8 cellular contexts compared by ENCODE assay signal in the genomic region with DNA sequence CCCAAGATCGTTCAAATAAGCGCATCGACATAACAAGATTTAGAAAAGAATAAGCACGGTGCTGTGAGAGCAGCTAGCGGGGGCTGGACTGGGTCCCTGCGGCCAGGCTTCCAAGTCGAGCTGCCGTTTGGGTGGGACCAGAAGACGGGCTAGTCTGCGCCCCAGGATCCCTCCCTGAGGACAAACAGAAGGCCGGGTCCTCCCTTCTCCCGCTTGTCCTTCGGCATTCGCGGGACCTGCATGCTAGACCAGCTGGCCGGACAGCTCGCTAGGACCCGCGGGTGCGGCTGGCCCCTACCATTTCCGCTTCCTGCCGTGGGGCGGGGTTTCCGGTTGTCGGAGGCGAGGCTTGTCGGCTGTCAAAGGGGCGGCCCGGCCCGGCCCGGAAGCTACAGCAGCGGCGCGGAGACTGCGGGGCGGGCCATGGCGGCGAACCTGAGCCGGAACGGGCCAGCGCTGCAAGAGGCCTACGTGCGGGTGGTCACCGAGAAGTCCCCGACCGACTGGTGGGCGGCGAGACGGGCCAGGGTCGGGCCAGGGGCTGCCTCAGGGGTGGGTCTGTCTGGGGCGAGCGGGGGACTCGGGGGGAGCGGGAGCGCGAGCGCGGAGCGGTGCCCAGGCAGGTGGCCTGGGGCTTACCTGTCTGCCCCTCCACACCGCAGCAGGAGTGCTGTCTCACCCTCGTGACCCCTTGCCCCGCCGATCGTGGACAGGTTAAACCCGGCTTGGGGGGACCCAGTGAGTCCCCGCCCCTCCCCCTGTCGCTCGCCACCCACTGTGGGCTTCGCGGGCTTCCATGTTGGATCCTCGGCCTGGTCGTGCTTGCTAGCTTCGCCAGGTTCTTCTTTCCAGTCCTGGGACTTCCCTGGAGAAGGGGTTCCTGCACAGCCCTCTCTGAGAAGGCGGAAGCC. TPM values are rescaled to one million over a fixed set of nuclear protein-coding genes. Genes with fewer than 3 reads are reported as not detected.
DNase-seq lines count a peak whose midpoint lies in the region; ATAC-seq and TF ChIP-seq lines count a peak whose summit lies in the region.

DBNL (plus strand) TSS at position 388 of the 911 bp plus-strand sequence; CDS start at position 424, 36 bp downstream.

- H3K36me3 ChIP-seq in DOHH2 (ENCODE audit: control insufficient read depth, low read length) = peaks cover 44% of the 10 kb centered on the region
- H3K36me3 ChIP-seq in Karpas-422 (ENCODE audit: insufficient read depth, low read length) = peaks cover 16% of the 10 kb centered on the region; the same call in 1 of the 2 replicates
- H3K36me3 ChIP-seq in stomach = peaks cover under 1 to 11% (median 9%) of the 10 kb centered on the region in 4 donors

- TF ChIP-seq POLR2A in Raji (IDR thresholded peaks at IDR 0.05; ENCODE audit: insufficient read depth, low read depth, low read length) (peak; percentile 98), stomach (IDR thresholded peaks at IDR 0.05) (peak in 1 of 4 donors; percentile 53)

- H3F3A ChIP-seq in DOHH2 (ENCODE audit: control insufficient read depth, insufficient read depth) = peaks cover 29% of the 10 kb centered on the region

- peaks cover 10% of the 10 kb centered on the region for H4K20me1 ChIP-seq in DOHH2 (ENCODE audit: control insufficient read depth, insufficient read depth, low read depth, low read length)
- H4K20me1 ChIP-seq in Karpas-422 (ENCODE audit: insufficient read depth, low read depth, low read length) = peaks cover 11% of the 10 kb centered on the region; the same call in 1 of the 2 replicates

- no peaks in the 10 kb centered on the region for H3K9me3 Mint-ChIP-seq in neural crest cell

- peak within 1 kb of the TSS; percentile 83 for H3K27ac ChIP-seq in DOHH2 (ENCODE audit: low read depth, low read length)
- peak within 1 kb of the TSS; percentile 92 for H3K27ac ChIP-seq in Karpas-422 (ENCODE audit: low read length)
- peak within 1 kb of the TSS; percentile 89 to 97 (median 91) for H3K27ac ChIP-seq in stomach

- peaks cover 33% of the 10 kb centered on the region for H3K4me1 Mint-ChIP-seq in neural crest cell

- DNase-seq in Karpas-422 (peak; percentile 97), activated gamma-delta T cell (lab: John Stamatoyannopoulos, UW) (peak; percentile 79), fibroblast of the conjunctiva (ENCODE audit: low read depth) (peak; percentile 62), neural crest cell (ENCODE audit: low read depth, low spot score) (peak; percentile 90), stomach (peak; percentile 97)

- WGBS in stomach, 5 donors = 0 to 1% (median 1%) methylated on average over 26 to 74 of the region's 74 CpGs

- H3K9ac ChIP-seq in Karpas-422 (ENCODE audit: low read length) = peak within 1 kb of the TSS; percentile 98

- peak within 1 kb of the TSS; percentile 93 for H3K4me3 Mint-ChIP-seq in neural crest cell

- H3K36me3 Mint-ChIP-seq in neural crest cell (ENCODE audit: low read depth) = peaks cover 2% of the 10 kb centered on the region

- H3K4me3 ChIP-seq in DOHH2 (ENCODE audit: low read length) (peak within 1 kb of the TSS; percentile 79), Karpas-422 (ENCODE audit: low read length) (peak within 1 kb of the TSS; percentile 94), stomach (peak within 1 kb of the TSS; percentile 68 to 93 (median 89))

- H2AFZ ChIP-seq in Karpas-422 (ENCODE audit: low read length) = peak within 1 kb of the TSS; percentile 27; the same call in 1 of the 2 replicates

- H3K27me3 ChIP-seq in DOHH2 (ENCODE audit: control insufficient read depth, low read length) = no peaks in the 10 kb centered on the region
- H3K27me3 ChIP-seq in Karpas-422 (ENCODE audit: low read length) = no peaks in the 10 kb centered on the region
- no peaks in the 10 kb centered on the region for H3K27me3 ChIP-seq in stomach

- H3K27me3 Mint-ChIP-seq in neural crest cell (ENCODE audit: low read depth) = peaks cover 18% of the 10 kb centered on the region

- ATAC-seq in GM21786 (IDR thresholded peaks at IDR 0.05; ENCODE audit: unreplicated experiment) = peak; percentile 58

- H3K4me2 ChIP-seq in DOHH2 (ENCODE audit: low read length) (peak within 1 kb of the TSS; percentile 97), Karpas-422 (ENCODE audit: low read depth, low read length, poor library complexity, severe bottlenecking) (peak within 1 kb of the TSS; percentile 99)

- H3K9me3 ChIP-seq in DOHH2 (ENCODE audit: control insufficient read depth, insufficient read depth, low read length) (no peaks in the 10 kb centered on the region), Karpas-422 (ENCODE audit: low read length) (no peaks in the 10 kb centered on the region), stomach (no peaks in the 10 kb centered on the region)

- H3K9me2 ChIP-seq in DOHH2 (replicated peaks; ENCODE audit: control insufficient read depth, low read length) = no peaks in the 10 kb centered on the region
- no peaks in the 10 kb centered on the region for H3K9me2 ChIP-seq in Karpas-422 (replicated peaks; ENCODE audit: insufficient read depth, low read length)

- peaks cover 53% of the 10 kb centered on the region for H3K4me1 ChIP-seq in DOHH2 (ENCODE audit: control insufficient read depth, low read length)
- H3K4me1 ChIP-seq in Karpas-422 (ENCODE audit: low read length) = peaks cover 38% of the 10 kb centered on the region
- peaks cover 33 to 70% (median 63%) of the 10 kb centered on the region in 4 donors for H3K4me1 ChIP-seq in stomach

- no peak for TF ChIP-seq EP300 in stomach (IDR thresholded peaks at IDR 0.05)

- intact Hi-C loops in stomach (cut with DNase I; ENCODE audit: low total_unique reads) = no loop called here

- peaks cover 57% of the 10 kb centered on the region for H3K79me2 ChIP-seq in DOHH2 (ENCODE audit: control insufficient read depth, low read length)
- H3K79me2 ChIP-seq in Karpas-422 (ENCODE audit: low read length) = peaks cover 48% of the 10 kb centered on the region

- TF ChIP-seq CTCF in DOHH2 (IDR thresholded peaks at IDR 0.05; ENCODE audit: low read depth, low read length, poor library complexity, severe bottlenecking) (no peak), neural crest cell (conservative IDR thresholded peaks at IDR 0.05) (no peak), stomach (IDR thresholded peaks at IDR 0.05) (peak in 1 of 7 experiments; percentile 19)

- H3K27ac Mint-ChIP-seq in neural crest cell (ENCODE audit: unreplicated experiment) = peak within 1 kb of the TSS; percentile 19

RNA-seq across cellular contexts. Expression of gene DBNL, which starts in this region (rescaled TPM):
- total RNA-seq in Karpas-422 (2014; rRNA removed; shearing (Covaris generic); ENCODE audit: low replicate concordance) = 116 and 184 TPM in 2 replicates
- total RNA-seq in neural crest cell (74.1 and 74.6 TPM in 2 replicates), stomach (100 to 1,000 TPM in 2 of 5 donors, 10 to 100 TPM in 3; 27.4 to 154 (median 77.8) TPM)
- 10 to 100 TPM; 75.9 to 98.7 (median 78.1) TPM for polyA plus RNA-seq in stomach

Comparison
In these comparisons a context has a peak if more than half of its experiments do, and no peak if none do; other contexts are left out.
1. Peak in every context shown above with its lines: DNase-seq, ATAC-seq, H3K4me3 ChIP-seq and H3K27ac ChIP-seq.